8 cellular contexts compared by ENCODE assay signal in genomic region chr20:3889489-3890409, GRCh38. TPM values are rescaled to one million over a fixed set of nuclear protein-coding genes. Genes with fewer than 3 reads are reported as not detected.
DNase-seq lines count a peak whose midpoint lies in the region; ATAC-seq and TF ChIP-seq lines count a peak whose summit lies in the region.

No MANE protein-coding gene starts in this region.

- DNase-seq in GM06990 (ENCODE audit: extremely low read depth, insufficient read length) (peak; percentile 77), NAMALWA (ENCODE audit: low spot score) (peak; percentile 55), fibroblast of mammary gland (ENCODE audit: low read depth) (no peak), upper lobe of right lung (peak; percentile 79), KG1 (lab: John Stamatoyannopoulos, UW) (no peak)
- DNase-seq in activated T-cell treated with anti-CD3 and anti-CD28 coated beads, Interleukin-2, amount 50 U/mL, for 24 hours, result peak; percentile 67

- H3K9me3 ChIP-seq in neutrophil (no peaks in the 10 kb centered on the region), upper lobe of right lung (no peaks in the 10 kb centered on the region)

- H3K4me3 ChIP-seq in GM06990 (replicated peaks; ENCODE audit: low read depth, low read length) (peak overlapping the region; percentile 96), fibroblast of mammary gland (ENCODE audit: control insufficient read depth, low read depth, low read length) (peak overlapping the region; percentile 83), neutrophil (ENCODE audit: low read depth in 1 of 2, low read length in 1 of 2) (peak overlapping the region; percentile 95 to 99), upper lobe of right lung (peak overlapping the region; percentile 84)

- H3K4me1 ChIP-seq in neutrophil (ENCODE audit: control insufficient read depth in 1 of 2, insufficient read depth in 1 of 2, low read depth in 1 of 2, low read length in 1 of 2) (peaks cover 58 to 65% of the 10 kb centered on the region in 2 experiments), upper lobe of right lung (peaks cover 46% of the 10 kb centered on the region)

- H3K36me3 ChIP-seq in GM06990 (ENCODE audit: control insufficient read depth, insufficient read depth, low read length), result peaks cover under 1% of the 10 kb centered on the region; the same call in 1 of the 2 replicates
- no peaks in the 10 kb centered on the region for H3K36me3 ChIP-seq in neutrophil
- no peaks in the 10 kb centered on the region for H3K36me3 ChIP-seq in upper lobe of right lung

- H3K9me3 Mint-ChIP-seq in activated T-cell treated with anti-CD3 and anti-CD28 coated beads, Interleukin-2, amount 50 U/mL, for 24 hours, result no peaks in the 10 kb centered on the region

- H3K36me3 Mint-ChIP-seq in activated T-cell treated with anti-CD3 and anti-CD28 coated beads, Interleukin-2, amount 50 U/mL, for 24 hours (ENCODE audit: low read depth), result peaks cover 75% of the 10 kb centered on the region

- TF ChIP-seq CTCF in GM06990 (IDR thresholded peaks at IDR 0.05; ENCODE audit: insufficient read depth, low read length, poor library complexity, severe bottlenecking) (no peak), fibroblast of mammary gland (conservative IDR thresholded peaks at IDR 0.05; ENCODE audit: control insufficient read depth, insufficient read depth, low read depth, low read length) (no peak), neutrophil (IDR thresholded peaks at IDR 0.05) (no peak), upper lobe of right lung (IDR thresholded peaks at IDR 0.05) (no peak)

- H3K4me1 Mint-ChIP-seq in activated T-cell treated with anti-CD3 and anti-CD28 coated beads, Interleukin-2, amount 50 U/mL, for 24 hours (ENCODE audit: low read depth), result peaks cover 52% of the 10 kb centered on the region

- no peaks in the 10 kb centered on the region for H3K27me3 Mint-ChIP-seq in activated T-cell treated with anti-CD3 and anti-CD28 coated beads, Interleukin-2, amount 50 U/mL, for 24 hours

- peak overlapping the region; percentile 97 for H3K4me3 Mint-ChIP-seq in activated T-cell treated with anti-CD3 and anti-CD28 coated beads, Interleukin-2, amount 50 U/mL, for 24 hours

- H3K27ac Mint-ChIP-seq in activated T-cell treated with anti-CD3 and anti-CD28 coated beads, Interleukin-2, amount 50 U/mL, for 24 hours, result peak overlapping the region; percentile 98

- no peaks in the 10 kb centered on the region for H3K27me3 ChIP-seq in GM06990 (replicated peaks; ENCODE audit: control insufficient read depth, insufficient read depth, low read length)
- no peaks in the 10 kb centered on the region for H3K27me3 ChIP-seq in neutrophil
- no peaks in the 10 kb centered on the region for H3K27me3 ChIP-seq in upper lobe of right lung

- H3K27ac ChIP-seq in neutrophil (peak overlapping the region; percentile 90), upper lobe of right lung (peak overlapping the region; percentile 96)

- intact Hi-C loops in upper lobe of right lung (cut with DNase I), result loop anchor here (10.0 kb wide), 1 partner anchor 185 kb away; no protein-coding TSS in a partner anchor

- peak; percentile 24 for ATAC-seq in GM21786 (IDR thresholded peaks at IDR 0.05; ENCODE audit: unreplicated experiment)
- peak; percentile 34 for ATAC-seq in upper lobe of right lung

RNA-seq across cellular contexts. Expression of gene PANK2, which starts 0.6 kb away (rescaled TPM):
- total RNA-seq in upper lobe of right lung, result 37.6 TPM

RNA-seq across cellular contexts. Expression of gene MAVS, which starts 43.1 kb away (rescaled TPM):
- 41.5 TPM for total RNA-seq in upper lobe of right lung

Comparison
In these comparisons a context has a peak if more than half of its experiments do, and no peak if none do; other contexts are left out.
1. DNase-seq: peak in GM06990 (single experiment), NAMALWA (single experiment), activated T-cell treated with anti-CD3 and anti-CD28 coated beads, Interleukin-2, amount 50 U/mL, for 24 hours (single experiment) and upper lobe of right lung (single experiment); none in fibroblast of mammary gland (single experiment) and KG1 (single experiment).
2. Peak in every context shown above with its lines, with median percentiles within 50 percentile points of each other: H3K4me3 ChIP-seq.